20 cellular contexts compared by ENCODE assay signal in genomic region chr2:26141145-26141769, GRCh38.
"Had no signal": no experiment of that assay in that cellular context is flagged by ENCODE, and none has a peak within 500 bp of the region (broad histone marks: within the 10 kb centered on the region; RNA-seq: fewer than 3 reads in every experiment).

No MANE protein-coding gene starts in this region.

- H3K4me1 ChIP-seq: right atrium auricular region had no signal

- H3K36me3 ChIP-seq: suprapubic skin had no signal

- H3K4me3 ChIP-seq: lower lobe of right lung, psoas muscle, right atrium auricular region, stomach, suprapubic skin, tibial nerve had no signal

- H3K4me3 Mint-ChIP-seq: activated T-cell treated with anti-CD3 and anti-CD28 coated beads, Interleukin-2, amount 50 U/mL, for 24 hours; activated T-helper 17 cell treated with anti-CD3 and anti-CD28 coated beads, Interleukin-2, amount 50 U/mL, for 72 hours had no signal

- DNase-seq: activated CD8-positive, alpha-beta memory T cell treated with anti-CD3 and anti-CD28 coated beads for 24 hours; activated CD8-positive, alpha-beta memory T cell treated with anti-CD3 and anti-CD28 coated beads, Interleukin-2, amount 50 U/mL, for 4 hours; activated naive CD4-positive, alpha-beta T cell; activated T-cell treated with anti-CD3 and anti-CD28 coated beads, Interleukin-2, amount 50 U/mL, for 24 hours; cortex of kidney; foreskin fibroblast; kidney; lower lobe of right lung; naive B cell; psoas muscle; stimulated activated CD4-positive, alpha-beta T cell treated with anti-CD3 and anti-CD28 coated beads, Interleukin-12 subunit alpha, Interleukin-12 subunit beta, amount 100 ng/mL, for 4 hours; stimulated activated CD4-positive, alpha-beta T cell treated with anti-CD3 and anti-CD28 coated beads, Interleukin-4, amount 100 ng/mL, for 4 hours; stomach; T-helper 1 cell; T-helper 9 cell had no signal

- H3K27me3 ChIP-seq: right atrium auricular region, stomach, suprapubic skin, tibial nerve had no signal

- ATAC-seq: activated T-helper 17 cell treated with anti-CD3 and anti-CD28 coated beads, Interleukin-2, amount 50 U/mL, for 72 hours; left lobe of liver; lower lobe of right lung; psoas muscle had no signal

- H3K9me3 Mint-ChIP-seq: activated T-cell treated with anti-CD3 and anti-CD28 coated beads, Interleukin-2, amount 50 U/mL, for 24 hours; activated T-helper 17 cell treated with anti-CD3 and anti-CD28 coated beads, Interleukin-2, amount 50 U/mL, for 72 hours; naive B cell had no signal

- H3K27ac ChIP-seq: lower lobe of right lung, psoas muscle, right atrium auricular region, stomach, suprapubic skin, tibial nerve had no signal

- H3K9me3 ChIP-seq: lower lobe of right lung, psoas muscle, right atrium auricular region, stomach, suprapubic skin, tibial nerve had no signal

- H3K27me3 Mint-ChIP-seq: activated T-cell treated with anti-CD3 and anti-CD28 coated beads, Interleukin-2, amount 50 U/mL, for 24 hours; activated T-helper 17 cell treated with anti-CD3 and anti-CD28 coated beads, Interleukin-2, amount 50 U/mL, for 72 hours; naive B cell had no signal

- H3K27ac Mint-ChIP-seq: activated T-cell treated with anti-CD3 and anti-CD28 coated beads, Interleukin-2, amount 50 U/mL, for 24 hours; activated T-helper 17 cell treated with anti-CD3 and anti-CD28 coated beads, Interleukin-2, amount 50 U/mL, for 72 hours had no signal

- H3K36me3 Mint-ChIP-seq: naive B cell had no signal
